Comparison of ENCODE assay signal across 1 cellular context in the genomic region with DNA sequence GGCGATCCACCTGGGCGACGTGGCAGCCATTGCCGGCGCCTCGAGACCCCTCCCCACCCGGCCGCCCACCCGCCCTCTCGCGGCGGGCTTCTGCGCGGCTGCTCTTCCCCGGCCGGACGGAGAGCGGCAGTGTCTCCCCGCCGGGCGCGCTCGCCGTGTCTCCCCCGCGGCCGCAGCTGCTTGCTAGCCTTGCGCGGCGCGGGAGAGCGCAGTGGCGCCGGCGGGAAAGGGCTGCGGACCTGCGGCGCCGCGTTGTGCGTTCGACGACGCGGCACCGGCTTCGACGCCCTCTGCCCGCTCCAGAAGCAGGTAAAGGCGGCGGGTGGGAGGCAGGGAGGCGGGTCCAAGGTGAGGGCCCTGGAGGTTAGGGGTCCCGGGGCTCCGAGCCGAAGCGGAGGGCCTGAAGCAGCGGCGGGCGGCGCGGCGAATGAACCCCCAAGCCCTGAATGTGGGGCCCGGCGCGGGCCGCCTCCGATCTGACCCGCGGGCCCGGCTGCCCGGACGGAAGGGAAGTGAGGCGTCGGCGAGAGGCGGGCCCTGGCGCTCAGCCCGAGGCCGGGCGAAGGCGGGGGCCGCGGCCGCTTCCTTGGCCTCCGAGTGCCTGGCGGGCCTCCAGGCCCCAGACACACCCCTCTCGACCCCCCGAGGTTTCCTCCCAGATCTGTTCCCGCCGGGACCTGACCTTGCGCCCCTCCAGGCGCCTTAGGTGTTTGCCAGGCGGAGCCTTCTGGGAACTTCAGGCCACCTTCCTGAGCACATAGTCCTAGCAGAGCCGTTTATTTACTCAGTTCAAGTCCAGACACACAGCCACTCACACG.
TF ChIP-seq lines count a peak whose summit lies in the region.

Gene N4BP2, plus strand, starts transcription at position 129 of the 818 bp plus-strand sequence. CDS start 40,491 bp downstream, outside the sequence.

TF ChIP-seq in K562, 482 proteins besides CTCF, POLR2A, EP300 and RAD21 (continued from another document and continues in another):
- TF ChIP-seq THAP7 (CRISPR knock-in tag; IDR thresholded peaks at IDR 0.05) (peak; percentile 81), BACH1 (tag; IDR thresholded peaks at IDR 0.05) (no peak), SMAD2 (IDR thresholded peaks at IDR 0.05; ENCODE audit: low read depth, low read length) (no peak), ZKSCAN8 (CRISPR knock-in tag; IDR thresholded peaks at IDR 0.05) (no peak), RBM22 (IDR thresholded peaks at IDR 0.05; ENCODE audit: low read depth, low read length, poor library complexity, severe bottlenecking) (peak; percentile 12), NFIC (IDR thresholded peaks at IDR 0.05) (peak; percentile 92), JUN (IDR thresholded peaks at IDR 0.05; ENCODE audit: borderline replicate concordance, low read depth, low read length) (no peak), JUN (CRISPR knock-in tag; IDR thresholded peaks at IDR 0.05; ENCODE audit: borderline replicate concordance) (peak; percentile 81; the same call in 1 of the 2 replicates), MNT (conservative IDR thresholded peaks at IDR 0.05) (peak in 1 of 2 experiments; percentile 2; a peak in 1 of 4 replicates), XRCC4 (IDR thresholded peaks at IDR 0.05; ENCODE audit: extremely low read depth, insufficient read depth, insufficient read length) (no peak), ZNF507 (tag; conservative IDR thresholded peaks at IDR 0.05) (no peak), NFRKB (IDR thresholded peaks at IDR 0.05; ENCODE audit: low read depth) (peak; percentile 37; the same call in 1 of the 2 replicates), ZFP30 (CRISPR knock-in tag; IDR thresholded peaks at IDR 0.05; ENCODE audit: borderline replicate concordance) (no peak), ZNF217 (CRISPR knock-in tag; IDR thresholded peaks at IDR 0.05) (no peak), BCL6 (CRISPR knock-in tag; IDR thresholded peaks at IDR 0.05) (no peak), SRSF9 (IDR thresholded peaks at IDR 0.05; ENCODE audit: borderline replicate concordance, low read depth, low read length) (no peak), GTF2F1 (IDR thresholded peaks at IDR 0.05; ENCODE audit: low read depth, low read length) (no peak), MLLT1 (IDR thresholded peaks at IDR 0.05) (peak; percentile 47 to 68; a peak in 2 of 4 replicates), CREBBP (IDR thresholded peaks at IDR 0.05; ENCODE audit: low read depth, low read length) (no peak), ZNF444 (CRISPR knock-in tag; IDR thresholded peaks at IDR 0.05) (no peak), SMARCB1 (IDR thresholded peaks at IDR 0.05; ENCODE audit: insufficient read length, low read depth) (no peak), BHLHE40 (IDR thresholded peaks at IDR 0.05; ENCODE audit: low read length) (peak; percentile 37; the same call in 1 of the 2 replicates), MEIS2 (IDR thresholded peaks at IDR 0.05; ENCODE audit: partially characterized antibody) (no peak), ATF7 (IDR thresholded peaks at IDR 0.05) (peak; percentile 36; the same call in 1 of the 2 replicates), NUFIP1 (IDR thresholded peaks at IDR 0.05; ENCODE audit: partially characterized antibody) (no peak), ZBTB43 (CRISPR knock-in tag; IDR thresholded peaks at IDR 0.05) (0 out of 2 replicates have a peak, but pooled peaks have one; percentile 66), ZSCAN29 (IDR thresholded peaks at IDR 0.05) (no peak), NR1H2 (CRISPR knock-in tag; IDR thresholded peaks at IDR 0.05) (peak; percentile 83; the same call in 1 of the 2 replicates), ILF3 (IDR thresholded peaks at IDR 0.05; ENCODE audit: borderline replicate concordance) (peak; percentile 43; the same call in 1 of the 2 replicates), HNRNPLL (IDR thresholded peaks at IDR 0.05; ENCODE audit: low read depth, low read length, poor library complexity, severe bottlenecking) (no peak), CBFA2T3 (IDR thresholded peaks at IDR 0.05) (no peak), PRDM10 (IDR thresholded peaks at IDR 0.05; ENCODE audit: partially characterized antibody) (no peak), POU5F1 (IDR thresholded peaks at IDR 0.05; ENCODE audit: borderline replicate concordance, low read depth, low read length, partially characterized antibody) (no peak), PCBP1 (IDR thresholded peaks at IDR 0.05; ENCODE audit: low read depth, low read length, poor library complexity, severe bottlenecking) (peak; percentile 97), ZNF699 (CRISPR knock-in tag; IDR thresholded peaks at IDR 0.05; ENCODE audit: insufficient replicate concordance) (no peak), TEAD2 (tag; IDR thresholded peaks at IDR 0.05) (no peak), GABPB2 (CRISPR knock-in tag; conservative IDR thresholded peaks at IDR 0.05) (no peak), ARID2 (IDR thresholded peaks at IDR 0.05) (no peak), MXI1 (IDR thresholded peaks at IDR 0.05; ENCODE audit: low read depth, low read length) (no peak), ZNF780A (CRISPR knock-in tag; IDR thresholded peaks at IDR 0.05) (no peak), TCFL5 (CRISPR knock-in tag; conservative IDR thresholded peaks at IDR 0.05) (no peak), SPI1 (IDR thresholded peaks at IDR 0.05; ENCODE audit: borderline replicate concordance, low read depth, low read length) (peak; percentile 67; the same call in 1 of the 2 replicates), HDAC6 (IDR thresholded peaks at IDR 0.05; ENCODE audit: low read depth, low read length) (no peak)
- TF ChIP-seq, protein P1, sequence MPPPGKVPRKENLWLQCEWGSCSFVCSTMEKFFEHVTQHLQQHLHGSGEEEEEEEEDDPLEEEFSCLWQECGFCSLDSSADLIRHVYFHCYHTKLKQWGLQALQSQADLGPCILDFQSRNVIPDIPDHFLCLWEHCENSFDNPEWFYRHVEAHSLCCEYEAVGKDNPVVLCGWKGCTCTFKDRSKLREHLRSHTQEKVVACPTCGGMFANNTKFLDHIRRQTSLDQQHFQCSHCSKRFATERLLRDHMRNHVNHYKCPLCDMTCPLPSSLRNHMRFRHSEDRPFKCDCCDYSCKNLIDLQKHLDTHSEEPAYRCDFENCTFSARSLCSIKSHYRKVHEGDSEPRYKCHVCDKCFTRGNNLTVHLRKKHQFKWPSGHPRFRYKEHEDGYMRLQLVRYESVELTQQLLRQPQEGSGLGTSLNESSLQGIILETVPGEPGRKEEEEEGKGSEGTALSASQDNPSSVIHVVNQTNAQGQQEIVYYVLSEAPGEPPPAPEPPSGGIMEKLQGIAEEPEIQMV (tag; conservative IDR thresholded peaks at IDR 0.05; ENCODE audit: low read depth): no peak
- TF ChIP-seq, protein P2, sequence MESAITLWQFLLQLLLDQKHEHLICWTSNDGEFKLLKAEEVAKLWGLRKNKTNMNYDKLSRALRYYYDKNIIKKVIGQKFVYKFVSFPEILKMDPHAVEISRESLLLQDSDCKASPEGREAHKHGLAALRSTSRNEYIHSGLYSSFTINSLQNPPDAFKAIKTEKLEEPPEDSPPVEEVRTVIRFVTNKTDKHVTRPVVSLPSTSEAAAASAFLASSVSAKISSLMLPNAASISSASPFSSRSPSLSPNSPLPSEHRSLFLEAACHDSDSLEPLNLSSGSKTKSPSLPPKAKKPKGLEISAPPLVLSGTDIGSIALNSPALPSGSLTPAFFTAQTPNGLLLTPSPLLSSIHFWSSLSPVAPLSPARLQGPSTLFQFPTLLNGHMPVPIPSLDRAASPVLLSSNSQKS (CRISPR knock-in tag; IDR thresholded peaks at IDR 0.05): no peak
- TF ChIP-seq, protein P3, sequence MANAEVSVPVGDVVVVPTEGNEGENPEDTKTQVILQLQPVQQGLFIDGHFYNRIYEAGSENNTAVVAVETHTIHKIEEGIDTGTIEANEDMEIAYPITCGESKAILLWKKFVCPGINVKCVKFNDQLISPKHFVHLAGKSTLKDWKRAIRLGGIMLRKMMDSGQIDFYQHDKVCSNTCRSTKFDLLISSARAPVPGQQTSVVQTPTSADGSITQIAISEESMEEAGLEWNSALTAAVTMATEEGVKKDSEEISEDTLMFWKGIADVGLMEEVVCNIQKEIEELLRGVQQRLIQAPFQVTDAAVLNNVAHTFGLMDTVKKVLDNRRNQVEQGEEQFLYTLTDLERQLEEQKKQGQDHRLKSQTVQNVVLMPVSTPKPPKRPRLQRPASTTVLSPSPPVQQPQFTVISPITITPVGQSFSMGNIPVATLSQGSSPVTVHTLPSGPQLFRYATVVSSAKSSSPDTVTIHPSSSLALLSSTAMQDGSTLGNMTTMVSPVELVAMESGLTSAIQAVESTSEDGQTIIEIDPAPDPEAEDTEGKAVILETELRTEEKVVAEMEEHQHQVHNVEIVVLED (CRISPR knock-in tag; IDR thresholded peaks at IDR 0.05): peak; percentile 60
- TF ChIP-seq, protein P4, sequence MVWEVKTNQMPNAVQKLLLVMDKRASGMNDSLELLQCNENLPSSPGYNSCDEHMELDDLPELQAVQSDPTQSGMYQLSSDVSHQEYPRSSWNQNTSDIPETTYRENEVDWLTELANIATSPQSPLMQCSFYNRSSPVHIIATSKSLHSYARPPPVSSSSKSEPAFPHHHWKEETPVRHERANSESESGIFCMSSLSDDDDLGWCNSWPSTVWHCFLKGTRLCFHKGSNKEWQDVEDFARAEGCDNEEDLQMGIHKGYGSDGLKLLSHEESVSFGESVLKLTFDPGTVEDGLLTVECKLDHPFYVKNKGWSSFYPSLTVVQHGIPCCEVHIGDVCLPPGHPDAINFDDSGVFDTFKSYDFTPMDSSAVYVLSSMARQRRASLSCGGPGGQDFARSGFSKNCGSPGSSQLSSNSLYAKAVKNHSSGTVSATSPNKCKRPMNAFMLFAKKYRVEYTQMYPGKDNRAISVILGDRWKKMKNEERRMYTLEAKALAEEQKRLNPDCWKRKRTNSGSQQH (CRISPR knock-in tag; IDR thresholded peaks at IDR 0.05): no peak
